Comparison of ENCODE assay signal across 24 cellular contexts in genomic region chr2:63740943-63741342, GRCh38.
DNase-seq lines count a peak whose midpoint lies in the region; ATAC-seq and TF ChIP-seq lines count a peak whose summit lies in the region.
"Had no signal": no experiment of that assay in that cellular context is flagged by ENCODE, and none has a peak within 500 bp of the region (broad histone marks: within the 10 kb centered on the region; RNA-seq: fewer than 3 reads in every experiment).

No MANE protein-coding gene starts in this region.

- no peak overlapping the region for H3K4me3 Mint-ChIP-seq in stimulated activated memory B cell treated with anti-CD40 and anti-IgM and Interleukin-4, amounts not matched to agents 10 μg/mL and 1 μg/mL and 100 μg/mL, for 72 hours
- H3K4me3 Mint-ChIP-seq: activated B cell treated with CpG ODN at 0.5 μM for 24 hours; activated CD4-positive, alpha-beta memory T cell treated with anti-CD3 and anti-CD28 coated beads for 36 hours; CD4-positive, CD25-positive, alpha-beta regulatory T cell; central memory CD8-positive, alpha-beta T cell had no signal

- no peak overlapping the region for H3K27ac Mint-ChIP-seq in stimulated activated memory B cell treated with anti-CD40 and anti-IgM and Interleukin-4, amounts not matched to agents 10 μg/mL and 1 μg/mL and 100 μg/mL, for 72 hours
- H3K27ac Mint-ChIP-seq: activated B cell treated with CpG ODN at 0.5 μM for 24 hours; activated CD4-positive, alpha-beta memory T cell treated with anti-CD3 and anti-CD28 coated beads for 36 hours; CD4-positive, CD25-positive, alpha-beta regulatory T cell had no signal

- H3K9ac ChIP-seq in adipocyte (ENCODE audit: low read length) (peak overlapping the region; percentile 13), parathyroid adenoma (no peak overlapping the region)

- no peak overlapping the region for H3K27ac ChIP-seq in DOHH2 (ENCODE audit: low read depth, low read length)
- H3K27ac ChIP-seq in parathyroid adenoma: no peak overlapping the region
- H3K27ac ChIP-seq: neutrophil, suprapubic skin, uterus had no signal

- no peaks in the 10 kb centered on the region for H3K36me3 Mint-ChIP-seq in stimulated activated memory B cell treated with anti-CD40 and anti-IgM and Interleukin-4, amounts not matched to agents 10 μg/mL and 1 μg/mL and 100 μg/mL, for 72 hours
- H3K36me3 Mint-ChIP-seq: activated CD4-positive, alpha-beta memory T cell treated with anti-CD3 and anti-CD28 coated beads for 36 hours; CD4-positive, CD25-positive, alpha-beta regulatory T cell had no signal

- no peak for ATAC-seq in HG02973 (IDR thresholded peaks at IDR 0.05; ENCODE audit: unreplicated experiment)
- no peak for ATAC-seq in stimulated activated memory B cell treated with anti-CD40 and anti-IgM and Interleukin-4, amounts not matched to agents 10 μg/mL and 1 μg/mL and 100 μg/mL, for 72 hours
- ATAC-seq: esophagus mucosa, GM12878 had no signal

- no peaks in the 10 kb centered on the region for H4K20me1 ChIP-seq in DOHH2 (ENCODE audit: control insufficient read depth, insufficient read depth, low read depth, low read length)

- no peak overlapping the region for H3K4me3 ChIP-seq in DOHH2 (ENCODE audit: low read length)
- H3K4me3 ChIP-seq in adipocyte (ENCODE audit: low read length): no peak overlapping the region
- H3K4me3 ChIP-seq in parathyroid adenoma (ENCODE audit: low read depth, low read length): no peak overlapping the region
- no peak overlapping the region for H3K4me3 ChIP-seq in BE2C (ENCODE audit: low read depth, low read length)
- H3K4me3 ChIP-seq: GM12878, lung, suprapubic skin, uterus had no signal

- H3K4me2 ChIP-seq in DOHH2 (ENCODE audit: low read length) (peak overlapping the region; percentile 39), parathyroid adenoma (ENCODE audit: low read length) (peak overlapping the region; percentile 16)

- H3K9me3 ChIP-seq in DOHH2 (ENCODE audit: control insufficient read depth, insufficient read depth, low read length) (no peaks in the 10 kb centered on the region), adipocyte (ENCODE audit: control insufficient read depth, low read length) (no peaks in the 10 kb centered on the region), parathyroid adenoma (ENCODE audit: control insufficient read depth, low read length) (no peaks in the 10 kb centered on the region), BE2C (no peaks in the 10 kb centered on the region)
- H3K9me3 ChIP-seq: neutrophil, suprapubic skin, uterus had no signal

- DNase-seq in adipocyte (ENCODE audit: low read depth) (peak; percentile 57), iris pigment epithelial cell (ENCODE audit: low read depth) (peak; percentile 40), BE2C (no peak), posterior vena cava (ENCODE audit: low spot score) (no peak)
- DNase-seq: activated B cell treated with CpG ODN at 0.5 μM for 24 hours; activated CD4-positive, alpha-beta memory T cell treated with anti-CD3 and anti-CD28 coated beads for 36 hours; activated naive CD4-positive, alpha-beta T cell; amygdala; CD4-positive, CD25-positive, alpha-beta regulatory T cell; NCI-H510A treated with DMSO at 0.1 percent for 48 hours; RPMI8226; stimulated activated CD4-positive, alpha-beta T cell treated with anti-CD3 and anti-CD28 coated beads, Interleukin-15, amount 100 ng/mL, for 24 hours; T1000; uterus had no signal

- no peaks in the 10 kb centered on the region for H3K9me3 Mint-ChIP-seq in stimulated activated memory B cell treated with anti-CD40 and anti-IgM and Interleukin-4, amounts not matched to agents 10 μg/mL and 1 μg/mL and 100 μg/mL, for 72 hours
- H3K9me3 Mint-ChIP-seq: activated B cell treated with CpG ODN at 0.5 μM for 24 hours; activated CD4-positive, alpha-beta memory T cell treated with anti-CD3 and anti-CD28 coated beads for 36 hours; central memory CD8-positive, alpha-beta T cell had no signal

- H3F3A ChIP-seq in DOHH2 (ENCODE audit: control insufficient read depth, insufficient read depth): peaks cover 3% of the 10 kb centered on the region; the same call in 1 of the 2 replicates

- H3K4me1 ChIP-seq in DOHH2 (ENCODE audit: control insufficient read depth, low read length) (peaks cover 53% of the 10 kb centered on the region), adipocyte (ENCODE audit: control insufficient read depth, insufficient read depth, low read length) (peaks cover 51% of the 10 kb centered on the region), parathyroid adenoma (peaks cover 22% of the 10 kb centered on the region), BE2C (peaks cover 6% of the 10 kb centered on the region; the same call in 1 of the 2 replicates)

- H2AFZ ChIP-seq in parathyroid adenoma: no peak overlapping the region

- no peaks in the 10 kb centered on the region for H3K27me3 Mint-ChIP-seq in stimulated activated memory B cell treated with anti-CD40 and anti-IgM and Interleukin-4, amounts not matched to agents 10 μg/mL and 1 μg/mL and 100 μg/mL, for 72 hours
- H3K27me3 Mint-ChIP-seq: activated B cell treated with CpG ODN at 0.5 μM for 24 hours; activated CD4-positive, alpha-beta memory T cell treated with anti-CD3 and anti-CD28 coated beads for 36 hours had no signal

- no peaks in the 10 kb centered on the region for H3K36me3 ChIP-seq in DOHH2 (ENCODE audit: control insufficient read depth, low read length)
- H3K36me3 ChIP-seq in adipocyte (ENCODE audit: control insufficient read depth, insufficient read depth, low read length, severe bottlenecking): no peaks in the 10 kb centered on the region
- H3K36me3 ChIP-seq in parathyroid adenoma (ENCODE audit: control insufficient read depth, insufficient read depth, low read length): no peaks in the 10 kb centered on the region
- H3K36me3 ChIP-seq in BE2C: no peaks in the 10 kb centered on the region
- H3K36me3 ChIP-seq: neutrophil, suprapubic skin, uterus had no signal

- no peak for TF ChIP-seq CTCF in DOHH2 (IDR thresholded peaks at IDR 0.05; ENCODE audit: low read depth, low read length, poor library complexity, severe bottlenecking)
- TF ChIP-seq CTCF in parathyroid adenoma (IDR thresholded peaks at IDR 0.05): no peak
- no peak for TF ChIP-seq CTCF in BE2C (IDR thresholded peaks at IDR 0.05; ENCODE audit: low read depth, low read length)

- H3K79me2 ChIP-seq in DOHH2 (ENCODE audit: control insufficient read depth, low read length): no peaks in the 10 kb centered on the region
- no peaks in the 10 kb centered on the region for H3K79me2 ChIP-seq in parathyroid adenoma

- intact Hi-C loops in posterior vena cava (cut with DNase I): no loop called here

- no peaks in the 10 kb centered on the region for H3K4me1 Mint-ChIP-seq in stimulated activated memory B cell treated with anti-CD40 and anti-IgM and Interleukin-4, amounts not matched to agents 10 μg/mL and 1 μg/mL and 100 μg/mL, for 72 hours
- H3K4me1 Mint-ChIP-seq: activated B cell treated with CpG ODN at 0.5 μM for 24 hours; CD4-positive, CD25-positive, alpha-beta regulatory T cell; central memory CD8-positive, alpha-beta T cell had no signal

- H3K27me3 ChIP-seq in DOHH2 (ENCODE audit: control insufficient read depth, low read length) (no peaks in the 10 kb centered on the region), adipocyte (replicated peaks; ENCODE audit: control insufficient read depth, insufficient read depth, low read length) (no peaks in the 10 kb centered on the region), parathyroid adenoma (ENCODE audit: control insufficient read depth, insufficient read depth, low read length) (no peaks in the 10 kb centered on the region), BE2C (no peaks in the 10 kb centered on the region)
- H3K27me3 ChIP-seq: neutrophil, suprapubic skin, uterus had no signal

- no peaks in the 10 kb centered on the region for H3K9me2 ChIP-seq in DOHH2 (replicated peaks; ENCODE audit: control insufficient read depth, low read length)

Comparison
In these comparisons a context has a peak if more than half of its experiments do, and no peak if none do; other contexts are left out.
1. DNase-seq: peak in adipocyte (single experiment) and iris pigment epithelial cell (single experiment); none in BE2C (single experiment) and posterior vena cava (single experiment).